Comparison of ENCODE assay signal across 8 cellular contexts in the genomic region with DNA sequence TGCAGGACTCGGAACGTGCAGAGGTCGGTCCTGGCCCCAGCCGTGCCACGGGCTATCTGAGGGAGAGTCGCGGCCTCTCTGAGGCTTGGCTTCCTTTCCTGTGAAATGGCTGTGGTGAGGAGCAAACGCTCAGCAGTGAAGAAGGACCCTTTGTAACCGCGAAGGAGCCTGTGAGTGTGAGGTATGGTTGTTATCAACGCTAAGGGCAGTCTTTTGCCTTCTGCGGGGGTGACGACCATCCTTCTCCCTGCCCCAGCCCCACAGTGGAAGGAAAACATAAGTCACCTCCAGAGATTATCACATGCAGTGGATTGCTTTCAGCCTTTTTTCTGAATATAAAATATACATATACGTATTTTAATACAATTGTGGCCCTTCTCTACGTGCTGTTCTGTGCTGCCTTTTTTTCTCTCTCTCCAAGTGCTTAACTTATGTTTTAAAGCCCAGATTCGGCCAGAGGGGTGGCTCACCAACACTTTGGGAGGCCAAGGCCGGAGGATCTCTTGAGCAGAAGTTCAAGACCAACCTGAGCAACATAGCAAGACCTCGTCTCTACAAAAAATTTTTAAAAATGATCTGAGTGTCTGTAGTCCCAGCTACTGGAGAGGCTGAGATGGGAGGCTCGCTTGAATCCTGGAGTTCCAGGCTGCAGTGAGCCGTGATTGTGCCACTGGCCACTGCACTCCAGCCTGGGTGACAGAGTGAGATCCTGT. TPM values are rescaled to one million over a fixed set of nuclear protein-coding genes. Genes with fewer than 3 reads are reported as not detected.
DNase-seq lines count a peak whose midpoint lies in the region; ATAC-seq and TF ChIP-seq lines count a peak whose summit lies in the region.

No MANE protein-coding gene starts in this region.

- H3K9me3 ChIP-seq in AG04450 (ENCODE audit: control insufficient read depth, insufficient read depth, low read length) = no peaks in the 10 kb centered on the region
- H3K9me3 ChIP-seq in HUES6 (ENCODE audit: control insufficient read depth, insufficient read depth, low read depth, low read length) = no peaks in the 10 kb centered on the region

- peaks cover 24% of the 10 kb centered on the region for H3K4me1 ChIP-seq in HUES6 (ENCODE audit: control insufficient read depth, insufficient read depth, low read length)

- peaks cover 11% of the 10 kb centered on the region for H3K4me1 Mint-ChIP-seq in MCF 10A (ENCODE audit: insufficient read depth, unreplicated experiment)

- peak overlapping the region; percentile 23 for H3K27ac Mint-ChIP-seq in MCF 10A (ENCODE audit: low read depth, unreplicated experiment)

- H3K27me3 ChIP-seq in AG04450 (ENCODE audit: control insufficient read depth, insufficient read depth, low read length) (no peaks in the 10 kb centered on the region), HUES6 (ENCODE audit: control insufficient read depth, insufficient read depth, low read length) (peaks cover 36% of the 10 kb centered on the region)

- peaks cover 12% of the 10 kb centered on the region for H3K27me3 Mint-ChIP-seq in MCF 10A (ENCODE audit: insufficient read depth, unreplicated experiment)

- H3K36me3 ChIP-seq in HUES6 (ENCODE audit: control insufficient read depth, insufficient read depth, low read length) = no peaks in the 10 kb centered on the region

- CTCF ChIA-PET in AG04450 (lab: Charles Lee) (interaction anchor here (0.6 to 15.2 kb wide), 30 partner anchors 8 to 857 kb away, joined by 3 to 624 read pairs (median 9); partner anchors contain the start of genes ATG101, NR4A1, POU6F1 and SMIM41), MCF 10A (lab: Yijun Ruan, JAX) (interaction anchor here (0.5 to 17.1 kb wide), 23 partner anchors 9 to 555 kb away, joined by 3 to 560 read pairs (median 6); partner anchors contain the start of genes ATG101 and SMIM41)

- no peaks in the 10 kb centered on the region for H3K9me3 Mint-ChIP-seq in MCF 10A (ENCODE audit: unreplicated experiment)

- POLR2A ChIA-PET in AG04450 (lab: Yijun Ruan, JAX) (interaction anchor here (1.3 to 4.4 kb wide), 5 partner anchors 14 to 58 kb away, joined by 9 to 28 read pairs (median 15); partner anchors contain the start of gene TAMALIN), MCF 10A (lab: Yijun Ruan, JAX) (interaction anchor here (1.5 to 2.0 kb wide), 4 partner anchors 8 to 47 kb away, joined by 5 to 7 read pairs (median 6); no protein-coding TSS in a partner anchor)

- H3K4me3 ChIP-seq in AG04450 (ENCODE audit: low read depth, low read length) (peak overlapping the region; percentile 67), HUES6 (ENCODE audit: low read depth, low read length) (peak overlapping the region; percentile 70)

- BruUV-seq in MCF 10A (replicated peaks; lab: Mats Ljungman, UMichigan) = no TSS peak

- no peak for ATAC-seq in HG03097 (IDR thresholded peaks at IDR 0.05; ENCODE audit: low FRiP score, unreplicated experiment)

- H3K27ac ChIP-seq in AG04450 (ENCODE audit: low read depth, low read length) (no peak overlapping the region), HUES6 (ENCODE audit: low read depth, low read length) (no peak overlapping the region)

- DNase-seq in AG04450 (ENCODE audit: low read depth, low spot score) (no peak), MCF 10A (ENCODE audit: unreplicated experiment) (no peak), myocyte (ENCODE audit: low read depth) (peak; percentile 63), SKM-1 (lab: John Stamatoyannopoulos, UW; ENCODE audit: unreplicated experiment) (no peak), AG08395 (ENCODE audit: low spot score) (no peak), NCI-H524 treated with DMSO at 0.1 percent for 48 hours (lab: John Stamatoyannopoulos, UW) (no peak)

- no peaks in the 10 kb centered on the region for H3K36me3 Mint-ChIP-seq in MCF 10A (ENCODE audit: insufficient read depth, unreplicated experiment)

- H3K9ac ChIP-seq in HUES6 (ENCODE audit: low read length) = peak overlapping the region; percentile 56

- peak overlapping the region; percentile 78 for H3K4me3 Mint-ChIP-seq in MCF 10A (ENCODE audit: unreplicated experiment)

- TF ChIP-seq CTCF in AG04450 (IDR thresholded peaks at IDR 0.05; ENCODE audit: low read depth, low read length) = no peak; the same call in 1 of the 2 replicates
- TF ChIP-seq CTCF in MCF 10A (IDR thresholded peaks at IDR 0.05; ENCODE audit: unreplicated experiment) = no peak

- intact Hi-C loops in MCF 10A (cut with micrococcal nuclease) = loop anchor here (1.0 to 2.0 kb wide), 2 partner anchors 20 to 129 kb away; no protein-coding TSS in a partner anchor

RNA-seq across cellular contexts. Expression of gene TAMALIN, which starts 17.4 kb away (rescaled TPM):
- polyA plus RNA-seq in AG04450 (2011; rRNA removed) = 7.2 and 7.4 TPM in 2 replicates
- polyA minus RNA-seq in AG04450 (2011; rRNA and poly(A)+ RNA removed) = 8.3 and 10.2 TPM in 2 replicates
- total RNA-seq in MCF 10A (2022) = 0.39 TPM in 1 of 2 replicates, not detected in the other
- 64.9 and 96.8 TPM in 2 replicates for total RNA-seq in myocyte
- polyA plus RNA-seq in myocyte (2012) = 247 TPM

RNA-seq across cellular contexts. Expression of gene NR4A1, which starts 27.1 kb away (rescaled TPM):
- polyA plus RNA-seq in AG04450 (2011; rRNA removed) = 4.4 and 6.9 TPM in 2 replicates
- 16.4 and 18.6 TPM in 2 replicates for polyA minus RNA-seq in AG04450 (2011; rRNA and poly(A)+ RNA removed)
- total RNA-seq in MCF 10A (2022) (0.69 and 2.9 TPM in 2 replicates), myocyte (3.4 and 5.5 TPM in 2 replicates)
- 2.7 TPM for polyA plus RNA-seq in myocyte (2012)

RNA-seq across cellular contexts. Expression of gene ATG101, which starts 45.6 kb away (rescaled TPM):
- 97.3 and 112 TPM in 2 replicates for polyA plus RNA-seq in AG04450 (2011; rRNA removed)
- polyA minus RNA-seq in AG04450 (2011; rRNA and poly(A)+ RNA removed) = 66.0 and 79.1 TPM in 2 replicates
- total RNA-seq in MCF 10A (2022) (64.2 and 66.9 TPM in 2 replicates), myocyte (93.8 and 105 TPM in 2 replicates)
- 152 TPM for polyA plus RNA-seq in myocyte (2012)

RNA-seq across cellular contexts. Expression of gene SMIM41, which starts 55.4 kb away (rescaled TPM):
- polyA plus RNA-seq in AG04450 (2011; rRNA removed) = not detected in 2 replicates
- not detected in 2 replicates for polyA minus RNA-seq in AG04450 (2011; rRNA and poly(A)+ RNA removed)
- total RNA-seq in MCF 10A (2022) (not detected in 2 replicates), myocyte (not detected in 2 replicates)
- 0.11 TPM for polyA plus RNA-seq in myocyte (2012)

Comparison
In these comparisons a context has a peak if more than half of its experiments do, and no peak if none do; other contexts are left out.
1. RNA of gene TAMALIN, which starts 17.4 kb away (total RNA-seq): 64.9 to 96.8 TPM in myocyte; 0.39 TPM in MCF 10A; every median in the first group is over 10 times any median in the second.